Comparison of ENCODE assay signal across 9 cellular contexts in the genomic region with DNA sequence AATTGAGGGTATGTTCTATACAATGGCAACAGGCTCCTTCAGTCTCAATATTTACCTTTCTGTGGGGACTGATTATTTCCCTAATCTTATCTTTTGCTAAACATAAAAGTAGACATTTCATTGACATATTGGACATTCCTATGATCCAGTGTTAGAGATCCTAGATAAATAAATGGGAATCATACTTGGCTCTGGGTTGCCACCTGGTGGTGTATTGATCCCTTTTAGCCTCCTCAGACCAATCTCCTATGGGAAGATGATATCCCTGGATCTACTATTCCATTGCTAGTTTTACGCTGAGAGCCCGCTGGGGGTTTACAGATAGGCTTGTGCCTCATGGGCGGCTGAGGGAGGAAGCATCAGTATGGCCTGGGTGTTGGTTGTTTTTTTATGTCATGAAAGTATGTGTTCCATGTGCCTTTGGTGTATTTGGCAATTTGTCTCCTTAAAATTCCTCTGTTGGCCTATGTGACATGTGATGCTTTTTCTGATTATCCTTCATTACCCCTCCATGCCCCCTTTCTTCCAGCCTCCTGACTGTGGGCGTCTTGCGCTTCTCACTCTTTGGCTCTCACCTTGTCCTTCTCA. TPM values are rescaled to one million over a fixed set of nuclear protein-coding genes. Genes with fewer than 3 reads are reported as not detected.
DNase-seq lines count a peak whose midpoint lies in the region; ATAC-seq and TF ChIP-seq lines count a peak whose summit lies in the region.
"Had no signal": no experiment of that assay in that cellular context is flagged by ENCODE, and none has a peak within 500 bp of the region (broad histone marks: within the 10 kb centered on the region; RNA-seq: fewer than 3 reads in every experiment).

No MANE protein-coding gene starts in this region.

- no peaks in the 10 kb centered on the region for H3K27me3 ChIP-seq in DOHH2 (ENCODE audit: control insufficient read depth, low read length)
- no peaks in the 10 kb centered on the region for H3K27me3 ChIP-seq in MG63
- H3K27me3 ChIP-seq: SJSA1 had no signal

- H3K4me3 ChIP-seq in DOHH2 (ENCODE audit: low read length): no peak overlapping the region
- H3K4me3 ChIP-seq in MG63: no peak overlapping the region
- H3K4me3 ChIP-seq: SJSA1 had no signal

- H3K36me3 Mint-ChIP-seq in activated T-helper 17 cell treated with anti-CD3 and anti-CD28 coated beads, Interleukin-2, amount 50 U/mL, for 72 hours (ENCODE audit: low read depth): no peaks in the 10 kb centered on the region

- H3K79me2 ChIP-seq in DOHH2 (ENCODE audit: control insufficient read depth, low read length): no peaks in the 10 kb centered on the region

- ATAC-seq in activated T-helper 17 cell treated with anti-CD3 and anti-CD28 coated beads, Interleukin-2, amount 50 U/mL, for 72 hours (replicated peaks): no peak
- no peak for ATAC-seq in GM18868 (IDR thresholded peaks at IDR 0.05; ENCODE audit: unreplicated experiment)

- no peak overlapping the region for H3K27ac Mint-ChIP-seq in activated T-helper 17 cell treated with anti-CD3 and anti-CD28 coated beads, Interleukin-2, amount 50 U/mL, for 72 hours

- no peaks in the 10 kb centered on the region for H3K4me1 ChIP-seq in DOHH2 (ENCODE audit: control insufficient read depth, low read length)
- H3K4me1 ChIP-seq: SJSA1 had no signal

- no peaks in the 10 kb centered on the region for H3K36me3 ChIP-seq in DOHH2 (ENCODE audit: control insufficient read depth, low read length)
- no peaks in the 10 kb centered on the region for H3K36me3 ChIP-seq in MG63
- H3K36me3 ChIP-seq: SJSA1 had no signal

- H3K4me1 Mint-ChIP-seq in activated T-helper 17 cell treated with anti-CD3 and anti-CD28 coated beads, Interleukin-2, amount 50 U/mL, for 72 hours: peaks cover 5% of the 10 kb centered on the region

- TF ChIP-seq CTCF in DOHH2 (IDR thresholded peaks at IDR 0.05; ENCODE audit: low read depth, low read length, poor library complexity, severe bottlenecking): peak; percentile 56

- H3K9me3 Mint-ChIP-seq in activated T-helper 17 cell treated with anti-CD3 and anti-CD28 coated beads, Interleukin-2, amount 50 U/mL, for 72 hours: no peaks in the 10 kb centered on the region

- no peak overlapping the region for H3K4me3 Mint-ChIP-seq in activated T-helper 17 cell treated with anti-CD3 and anti-CD28 coated beads, Interleukin-2, amount 50 U/mL, for 72 hours

- no peak overlapping the region for H3K27ac ChIP-seq in DOHH2 (ENCODE audit: low read depth, low read length)
- H3K27ac ChIP-seq: SJSA1 had no signal

- DNase-seq in MG63 (peak; percentile 26), dedifferentiated amniotic fluid mesenchymal stem cell (ENCODE audit: extremely low spot score) (peak; percentile 42), mucosa of gallbladder (ENCODE audit: low spot score) (peak; percentile 51), NOMO-1 (lab: John Stamatoyannopoulos, UW; ENCODE audit: unreplicated experiment in 2 of 2) (no peak), NCI-H2029 (lab: John Stamatoyannopoulos, UW) (no peak)

- peaks cover 10% of the 10 kb centered on the region for H3K27me3 Mint-ChIP-seq in activated T-helper 17 cell treated with anti-CD3 and anti-CD28 coated beads, Interleukin-2, amount 50 U/mL, for 72 hours

- H4K20me1 ChIP-seq in DOHH2 (ENCODE audit: control insufficient read depth, insufficient read depth, low read depth, low read length): no peaks in the 10 kb centered on the region

- no peaks in the 10 kb centered on the region for H3K9me2 ChIP-seq in DOHH2 (replicated peaks; ENCODE audit: control insufficient read depth, low read length)

- H3F3A ChIP-seq in DOHH2 (ENCODE audit: control insufficient read depth, insufficient read depth): no peaks in the 10 kb centered on the region

- H3K9me3 ChIP-seq in DOHH2 (ENCODE audit: control insufficient read depth, insufficient read depth, low read length): no peaks in the 10 kb centered on the region
- peaks cover 3% of the 10 kb centered on the region; the same call in 1 of the 2 replicates for H3K9me3 ChIP-seq in MG63
- H3K9me3 ChIP-seq: SJSA1 had no signal

- H3K4me2 ChIP-seq in DOHH2 (ENCODE audit: low read length): no peak overlapping the region

RNA-seq across cellular contexts. Expression of a gene that starts 18.8 kb away (rescaled TPM):
- total RNA-seq in MG63 (2014; rRNA removed; shearing (Covaris generic); ENCODE audit: low replicate concordance): 1.5 and 9.7 TPM in 2 replicates
- total RNA-seq in mucosa of gallbladder: 24.6 TPM
- 100 to 1,000 TPM; 139 to 146 TPM for total RNA-seq in activated T-helper 17 cell treated with anti-CD3 and anti-CD28 coated beads, Interleukin-2, amount 50 U/mL, for 72 hours
- total RNA-seq: SJSA1 had no signal

Comparison
In these comparisons a context has a peak if more than half of its experiments do, and no peak if none do; other contexts are left out.
1. DNase-seq: peak in MG63 (single experiment), dedifferentiated amniotic fluid mesenchymal stem cell (single experiment) and mucosa of gallbladder (single experiment); none in NOMO-1 (0 of 2) and NCI-H2029 (single experiment).